ENCODE assay signal across 12 cellular contexts in the genomic region with DNA sequence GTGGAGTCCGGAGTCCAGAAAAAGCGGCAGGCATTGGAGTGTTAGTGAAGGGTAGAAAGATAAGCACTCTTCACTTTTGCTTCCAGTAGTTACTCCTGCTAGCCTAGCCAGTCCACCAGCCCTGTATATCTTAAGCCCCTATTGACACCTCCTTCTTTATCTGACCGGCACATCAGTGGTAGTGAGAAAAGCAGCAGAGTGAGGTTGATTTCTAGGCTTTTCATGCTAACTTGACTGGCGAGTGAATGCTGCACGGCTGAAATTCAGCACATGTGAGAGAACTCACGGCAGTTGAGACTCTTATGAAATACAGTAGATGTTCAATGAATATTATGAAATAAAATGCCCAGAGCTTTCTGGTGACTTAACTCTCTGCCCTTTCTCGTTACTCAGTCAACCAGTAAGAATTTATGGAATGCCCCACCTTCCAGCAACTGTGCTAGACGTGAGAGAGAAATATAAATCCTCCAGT.
A peak's percentile ranks its signal among the peaks of the same experiment; 100 is the strongest.
DNase-seq lines count a peak whose midpoint lies in the region; ATAC-seq, FAIRE-seq and TF ChIP-seq lines count a peak whose summit lies in the region.
"Had no signal": no experiment of that assay in that cellular context is flagged by ENCODE, and none has a peak within 500 bp of the region (broad histone marks: within the 10 kb centered on the region; RNA-seq: fewer than 3 reads in every experiment).

No MANE protein-coding gene starts in this region.

- POLR2A ChIA-PET in A673 (lab: Charles Lee; ENCODE audit: low non-redundant PET), result no interaction called here

- intact Hi-C loops in left ventricle myocardium superior (cut with micrococcal nuclease) (no loop called here), cardiac septum (cut with DNase I) (no loop called here), A673 (cut with micrococcal nuclease; ENCODE audit: unreplicated experiment) (no loop called here)

- no peaks in the 10 kb centered on the region for H3K36me3 ChIP-seq in kidney epithelial cell (ENCODE audit: control insufficient read depth, insufficient read depth, low read length)
- no peaks in the 10 kb centered on the region for H3K36me3 ChIP-seq in A673 (ENCODE audit: insufficient read depth, low read length, poor library complexity, severe bottlenecking)
- H3K36me3 ChIP-seq: colonic mucosa, neutrophil had no signal

- DNase-seq in left ventricle myocardium superior (no peak), cardiac septum (ENCODE audit: low spot score) (no peak), astrocyte of the hippocampus (ENCODE audit: low read depth, low spot score) (peak; percentile 76), kidney epithelial cell (ENCODE audit: low read depth) (peak; percentile 66), urothelium cell line (ENCODE audit: low spot score) (peak; percentile 52), activated T-cell treated with anti-CD3 and anti-CD28 coated beads for 4 hours (no peak), A673 (ENCODE audit: low spot score) (no peak)
- no peak for DNase-seq in activated CD8-positive, alpha-beta memory T cell treated with anti-CD3 and anti-CD28 coated beads for 24 hours
- DNase-seq: activated CD8-positive, alpha-beta memory T cell treated with anti-CD3 and anti-CD28 coated beads, Interleukin-2, amount 10 ng/mL, durations not matched to agents 7 days and 5 days; colonic mucosa; NCI-H510A treated with DMSO at 0.1 percent for 48 hours had no signal

- CTCF ChIA-PET in A673 (lab: Charles Lee), result no interaction called here

- peak; percentile 46 for ATAC-seq in left ventricle myocardium superior
- ATAC-seq: activated CD8-positive, alpha-beta memory T cell treated with anti-CD3 and anti-CD28 coated beads, Interleukin-2, amount 10 ng/mL, durations not matched to agents 7 days and 5 days had no signal

- H3K4me3 ChIP-seq in kidney epithelial cell (ENCODE audit: low read depth, low read length), result peak overlapping the region; percentile 5
- H3K4me3 ChIP-seq in A673 (ENCODE audit: low read depth, low read length, poor library complexity, severe bottlenecking), result no peak overlapping the region
- H3K4me3 ChIP-seq: colonic mucosa had no signal

- FAIRE-seq in urothelium cell line (lab: Jason Lieb, UNC), result no peak

- no peaks in the 10 kb centered on the region for H3K9me3 ChIP-seq in A673 (ENCODE audit: low read depth, low read length, poor library complexity, severe bottlenecking)
- H3K9me3 ChIP-seq: colonic mucosa, neutrophil had no signal

- BruUV-seq in A673 (replicated peaks; lab: Mats Ljungman, UMichigan), result no TSS peak

- H3K4me1 ChIP-seq in A673 (ENCODE audit: insufficient read depth, low read length, poor library complexity, severe bottlenecking), result peaks cover 16% of the 10 kb centered on the region
- H3K4me1 ChIP-seq: colonic mucosa had no signal

- no peak for TF ChIP-seq CTCF in kidney epithelial cell (IDR thresholded peaks at IDR 0.05; ENCODE audit: insufficient read depth, low read length, poor library complexity, severe bottlenecking)
- no peak for TF ChIP-seq CTCF in A673 (conservative IDR thresholded peaks at IDR 0.05; ENCODE audit: low read depth, low read length)

- no peaks in the 10 kb centered on the region for H3K27me3 ChIP-seq in kidney epithelial cell (ENCODE audit: control insufficient read depth, insufficient read depth, low read length)
- H3K27me3 ChIP-seq in A673 (replicated peaks; ENCODE audit: insufficient read depth, low read depth, low read length, poor library complexity), result no peaks in the 10 kb centered on the region
- H3K27me3 ChIP-seq: colonic mucosa, neutrophil had no signal

- H3K27ac ChIP-seq in A673 (ENCODE audit: low read depth, low read length, poor library complexity, severe bottlenecking), result no peak overlapping the region
- H3K27ac ChIP-seq: colonic mucosa, neutrophil had no signal

Comparison
In these comparisons a context has a peak if more than half of its experiments do, and no peak if none do; other contexts are left out.
1. DNase-seq: peak in astrocyte of the hippocampus (single experiment), kidney epithelial cell (single experiment) and urothelium cell line (single experiment); none in left ventricle myocardium superior (single experiment), cardiac septum (single experiment), activated T-cell treated with anti-CD3 and anti-CD28 coated beads for 4 hours (single experiment), activated CD8-positive, alpha-beta memory T cell treated with anti-CD3 and anti-CD28 coated beads for 24 hours (single experiment) and A673 (single experiment).